In genomic region chr1:65409927-65410326, GRCh38 we compare ENCODE assay signal across 9 cellular contexts.
"Had no signal": no experiment of that assay in that cellular context is flagged by ENCODE, and none has a peak within 500 bp of the region (broad histone marks: within the 10 kb centered on the region; RNA-seq: fewer than 3 reads in every experiment).

No MANE protein-coding gene starts in this region.

- ATAC-seq: HCT116 had no signal

- H2AFZ ChIP-seq: GM23248 had no signal

- DNase-seq: GOT3, H7, H9, HCEC 1CT, HFFc6 had no signal

- H3K4me1 ChIP-seq: HAP-1 had no signal

- H3K27ac ChIP-seq: GM23248 had no signal

- H3K9me3 Mint-ChIP-seq: H9, HFFc6 had no signal

- H3K4me3 Mint-ChIP-seq: H9, HFFc6 had no signal

- H3K4me3 ChIP-seq: GM23248, HAP-1 had no signal

- FAIRE-seq: H1 had no signal

- H3K27ac Mint-ChIP-seq: HFFc6 had no signal

- H3K9me3 ChIP-seq: HAP-1 had no signal

- H3K9ac ChIP-seq: GM23248 had no signal
